8 cellular contexts compared by ENCODE assay signal in genomic region chr1:156504821-156505678, GRCh38. TPM values are rescaled to one million over a fixed set of nuclear protein-coding genes. Genes with fewer than 3 reads are reported as not detected.
DNase-seq lines count a peak whose midpoint lies in the region; FAIRE-seq and TF ChIP-seq lines count a peak whose summit lies in the region.

No MANE protein-coding gene starts in this region.

- CTCF ChIA-PET in CD4-positive, alpha-beta memory T cell (lab: Charles Lee; ENCODE audit: partially characterized antibody) = interaction anchor here (0.8 to 11.5 kb wide), 8 partner anchors 9 to 120 kb away, joined by 3 to 257 read pairs (median 3); no protein-coding TSS in a partner anchor
- CTCF ChIA-PET in endothelial cell of umbilical vein (lab: Charles Lee) = interaction anchor here (0.9 to 1.4 kb wide), 6 partner anchors 9 to 119 kb away, joined by 3 to 21 read pairs (median 4); no protein-coding TSS in a partner anchor

- H3K9me2 ChIP-seq in OCI-LY1 (ENCODE audit: low read depth, low read length) = no peaks in the 10 kb centered on the region

- peaks cover 0 to 2% of the 10 kb centered on the region in 2 donors for H3K27me3 Mint-ChIP-seq in CD4-positive, alpha-beta memory T cell

- no peaks in the 10 kb centered on the region for H4K20me1 ChIP-seq in OCI-LY1 (ENCODE audit: insufficient read depth, low read length)
- H4K20me1 ChIP-seq in endothelial cell of umbilical vein (replicated peaks; ENCODE audit: control insufficient read depth, extremely low read depth, insufficient read depth, low read length) = no peaks in the 10 kb centered on the region

- FAIRE-seq in endothelial cell of umbilical vein (lab: Jason Lieb, UNC) = peak; percentile 99

- dilution Hi-C loops in endothelial cell of umbilical vein (cut with MboI; ENCODE audit: extremely low pct_ligation_motif_present, low sequenced_read_pairs) = no loop called here

- H3K27ac Mint-ChIP-seq in CD4-positive, alpha-beta memory T cell = peak overlapping the region; percentile 95 to 100 (median 99)

- peak overlapping the region; percentile 94 for H3K27ac ChIP-seq in CD4-positive, alpha-beta memory T cell (ENCODE audit: low read depth, low read length)
- peak overlapping the region; percentile 100 for H3K27ac ChIP-seq in OCI-LY1 (ENCODE audit: low read depth, low read length, poor library complexity, severe bottlenecking)
- H3K27ac ChIP-seq in endothelial cell of umbilical vein (ENCODE audit: insufficient read depth, low read depth, low read length) = peak overlapping the region; percentile 100

- no peak for TF ChIP-seq CTCF in GM20000 (IDR thresholded peaks at IDR 0.05; ENCODE audit: extremely low read depth, missing control alignments)
- TF ChIP-seq CTCF in OCI-LY1 (IDR thresholded peaks at IDR 0.05; ENCODE audit: low read length) = no peak
- TF ChIP-seq CTCF in endothelial cell of umbilical vein (IDR thresholded peaks at IDR 0.05; ENCODE audit: extremely low read depth in 1 of 2, insufficient read depth in 1 of 2, low read depth in 1 of 2, low read length in 2 of 2) = no peak

- H3K9me3 Mint-ChIP-seq in CD4-positive, alpha-beta memory T cell = peaks cover 0 to 3% (median 0%) of the 10 kb centered on the region in 8 donors

- intact Hi-C loops in CD4-positive, alpha-beta memory T cell (cut with micrococcal nuclease) = loop anchor here (1.0 to 10.0 kb wide), 8 partner anchors 25 to 410 kb away; partner anchors contain the start of genes HDGF, IQGAP3, ISG20L2 and METTL25B
- intact Hi-C loops in endothelial cell of umbilical vein (cut with micrococcal nuclease) = loop anchor here (1.0 to 10.0 kb wide), 6 partner anchors 25 to 390 kb away; partner anchors contain the start of genes CCT3, NAXE, PEAR1 and TSACC

- H3F3A ChIP-seq in OCI-LY1 (ENCODE audit: insufficient read depth, low read length) = peaks cover 7% of the 10 kb centered on the region; the same call in 1 of the 2 replicates

- H2AFZ ChIP-seq in OCI-LY1 (ENCODE audit: low read length) = no peak overlapping the region
- H2AFZ ChIP-seq in endothelial cell of umbilical vein (ENCODE audit: low read depth, low read length) = peak overlapping the region; percentile 67

- H3K79me2 ChIP-seq in OCI-LY1 (ENCODE audit: insufficient read depth, low read length) (peaks cover 6% of the 10 kb centered on the region), endothelial cell of umbilical vein (ENCODE audit: control insufficient read depth, insufficient read depth, low read length) (peaks cover 5% of the 10 kb centered on the region)

- H3K9me1 ChIP-seq in endothelial cell of umbilical vein (replicated peaks; ENCODE audit: control insufficient read depth, extremely low read depth, insufficient read depth, low read length) = no peaks in the 10 kb centered on the region

- peaks cover 0 to 14% of the 10 kb centered on the region in 2 donors for H3K36me3 Mint-ChIP-seq in CD4-positive, alpha-beta memory T cell

- H3K4me2 ChIP-seq in OCI-LY1 (ENCODE audit: low read length) (peak overlapping the region; percentile 82), endothelial cell of umbilical vein (ENCODE audit: insufficient read depth, low read length) (peak overlapping the region; percentile 26)

- peak; percentile 23 for TF ChIP-seq POLR2A in endothelial cell of umbilical vein (IDR thresholded peaks at IDR 0.05; ENCODE audit: low read depth, low read length)

- no TSS peak for BruUV-seq in endothelial cell of umbilical vein (replicated peaks; lab: Mats Ljungman, UMichigan)

- peak; percentile 95 to 99 (median 97) for DNase-seq in CD4-positive, alpha-beta memory T cell
- DNase-seq in GM20000 (ENCODE audit: low spot score) (peak; percentile 82), HuH-7.5 (ENCODE audit: low spot score) (peak; percentile 94), activated T-cell treated with anti-CD3 and anti-CD28 coated beads for 1 hour (ENCODE audit: low read depth) (peak; percentile 94), endothelial cell of umbilical vein (ENCODE audit: low read depth, low spot score) (peak; percentile 98), midbrain (lab: John Stamatoyannopoulos, UW) (peak; percentile 98)
- peak; percentile 97 for DNase-seq in stimulated activated CD8-positive, alpha-beta memory T cell treated with anti-CD3 and anti-CD28 coated beads, Interleukin-15, amount 100 ng/mL, for 4 hours (ENCODE audit: low read depth in 2 of 2)

- H3K36me3 ChIP-seq in CD4-positive, alpha-beta memory T cell (ENCODE audit: insufficient read depth, low read length) = no peaks in the 10 kb centered on the region
- H3K36me3 ChIP-seq in OCI-LY1 (ENCODE audit: insufficient read depth, low read length) = no peaks in the 10 kb centered on the region; the same call in 1 of the 2 replicates
- H3K36me3 ChIP-seq in endothelial cell of umbilical vein (ENCODE audit: control insufficient read depth in 2 of 2, extremely low read depth in 1 of 2, insufficient read depth in 2 of 2, low read length in 2 of 2) = no peaks in the 10 kb centered on the region

- H3K4me3 Mint-ChIP-seq in CD4-positive, alpha-beta memory T cell = peak overlapping the region; percentile 70 to 92 (median 82)

- H3K4me3 ChIP-seq in CD4-positive, alpha-beta memory T cell (ENCODE audit: low read length in 2 of 2) = peak overlapping the region in 1 of 2 donors; percentile 47
- peak overlapping the region; percentile 51 for H3K4me3 ChIP-seq in OCI-LY1 (ENCODE audit: low read depth, low read length, poor library complexity, severe bottlenecking)
- H3K4me3 ChIP-seq in endothelial cell of umbilical vein (replicated peaks in 1 of 3; ENCODE audit: insufficient read depth in 1 of 3, low read depth in 1 of 3, low read length in 3 of 3) = peak overlapping the region in 1 of 3 experiments; percentile 3

- peak overlapping the region; percentile 78 for H3K9ac ChIP-seq in OCI-LY1 (ENCODE audit: low read length)
- H3K9ac ChIP-seq in endothelial cell of umbilical vein (replicated peaks; ENCODE audit: extremely low read depth, insufficient read depth, low read length) = peak overlapping the region; percentile 98

- H3K27me3 ChIP-seq in CD4-positive, alpha-beta memory T cell (ENCODE audit: insufficient read depth, low read length) = no peaks in the 10 kb centered on the region
- H3K27me3 ChIP-seq in OCI-LY1 (ENCODE audit: insufficient read depth, low read length) = no peaks in the 10 kb centered on the region
- H3K27me3 ChIP-seq in endothelial cell of umbilical vein (ENCODE audit: control insufficient read depth in 2 of 2, insufficient read depth in 2 of 2, low read length in 2 of 2) = no peaks in the 10 kb centered on the region

- no peaks in the 10 kb centered on the region for H3K9me3 ChIP-seq in CD4-positive, alpha-beta memory T cell (ENCODE audit: control insufficient read depth in 1 of 2, low read length in 2 of 2)
- H3K9me3 ChIP-seq in OCI-LY1 (ENCODE audit: low read length) (no peaks in the 10 kb centered on the region), endothelial cell of umbilical vein (replicated peaks; ENCODE audit: control insufficient read depth, insufficient read depth, low read length) (no peaks in the 10 kb centered on the region)

- peaks cover 40 to 73% (median 48%) of the 10 kb centered on the region in 4 donors for H3K4me1 Mint-ChIP-seq in CD4-positive, alpha-beta memory T cell

- peaks cover 62% of the 10 kb centered on the region for H3K4me1 ChIP-seq in CD4-positive, alpha-beta memory T cell (ENCODE audit: insufficient read depth, low read length)
- H3K4me1 ChIP-seq in OCI-LY1 (ENCODE audit: insufficient read depth, low read length, severe bottlenecking) = peaks cover 57% of the 10 kb centered on the region
- H3K4me1 ChIP-seq in endothelial cell of umbilical vein (ENCODE audit: control insufficient read depth, extremely low read depth, insufficient read depth, low read length) = peaks cover 38% of the 10 kb centered on the region

- POLR2A ChIA-PET in CD4-positive, alpha-beta memory T cell (lab: Charles Lee; ENCODE audit: partially characterized antibody) = interaction anchor here (0.7 to 14.1 kb wide), 31 partner anchors 9 to 1569 kb away, joined by 3 to 376 read pairs (median 4); partner anchors contain the start of genes ARHGEF2, CCT3, GPATCH4 and IQGAP3
- POLR2A ChIA-PET in endothelial cell of umbilical vein (lab: Charles Lee) = interaction anchor here (0.6 to 1.4 kb wide), 3 partner anchors 14 to 48 kb away, joined by 3 to 5 read pairs (median 4); no protein-coding TSS in a partner anchor

TF ChIP-seq in endothelial cell of umbilical vein, 7 proteins besides CTCF, POLR2A, EP300 and RAD21:
- TF ChIP-seq POLR2AphosphoS5 (IDR thresholded peaks at IDR 0.05; ENCODE audit: insufficient read depth, low read depth, low read length) = peak; percentile 93
- peak; percentile 34 for TF ChIP-seq FOS (IDR thresholded peaks at IDR 0.05; ENCODE audit: borderline replicate concordance, insufficient read depth, low read length)
- no peak for TF ChIP-seq JUN (IDR thresholded peaks at IDR 0.05; ENCODE audit: borderline replicate concordance, insufficient read depth, insufficient read length, low read depth)
- no peak for TF ChIP-seq MYC (IDR thresholded peaks at IDR 0.05; ENCODE audit: low read depth, low read length)
- peak; percentile 61 for TF ChIP-seq MAX (IDR thresholded peaks at IDR 0.05; ENCODE audit: insufficient read depth, insufficient read length)
TF ChIP-seq in endothelial cell of umbilical vein: peak in this region for 3.

RNA-seq across cellular contexts. Expression of gene MEF2D, which starts 4.5 kb away (rescaled TPM):
- total RNA-seq in CD4-positive, alpha-beta memory T cell = 10 to 100 TPM; 65.0 to 69.6 TPM
- 10 to 100 TPM in 1 of 2 donors, 1 to 10 TPM in 1; 4.2 to 13.8 TPM for polyA plus RNA-seq in CD4-positive, alpha-beta memory T cell
- total RNA-seq in endothelial cell of umbilical vein = 52.2 and 57.3 TPM in 2 replicates
- polyA plus RNA-seq in endothelial cell of umbilical vein = 45.4 and 55.6 TPM in 2 replicates
- polyA plus RNA-seq in endothelial cell of umbilical vein (2011; cell fraction: cytosol; rRNA removed) = 22.7 and 25.9 TPM in 2 replicates
- polyA plus RNA-seq in endothelial cell of umbilical vein (2011; cell fraction: nucleus; rRNA removed) = 46.5 and 51.0 TPM in 2 replicates
- polyA plus RNA-seq in endothelial cell of umbilical vein (2012) = 22.7 and 25.8 TPM in 2 replicates
- 21.9 and 28.3 TPM in 2 replicates for polyA minus RNA-seq in endothelial cell of umbilical vein
- 18.9 TPM for polyA minus RNA-seq in endothelial cell of umbilical vein (2011; cell fraction: cytosol; rRNA and poly(A)+ RNA removed)
- 22.6 and 32.7 TPM in 2 replicates for polyA minus RNA-seq in endothelial cell of umbilical vein (2011; cell fraction: nucleus; rRNA and poly(A)+ RNA removed)
